Comparison of ENCODE assay signal across 22 cellular contexts in the genomic region with DNA sequence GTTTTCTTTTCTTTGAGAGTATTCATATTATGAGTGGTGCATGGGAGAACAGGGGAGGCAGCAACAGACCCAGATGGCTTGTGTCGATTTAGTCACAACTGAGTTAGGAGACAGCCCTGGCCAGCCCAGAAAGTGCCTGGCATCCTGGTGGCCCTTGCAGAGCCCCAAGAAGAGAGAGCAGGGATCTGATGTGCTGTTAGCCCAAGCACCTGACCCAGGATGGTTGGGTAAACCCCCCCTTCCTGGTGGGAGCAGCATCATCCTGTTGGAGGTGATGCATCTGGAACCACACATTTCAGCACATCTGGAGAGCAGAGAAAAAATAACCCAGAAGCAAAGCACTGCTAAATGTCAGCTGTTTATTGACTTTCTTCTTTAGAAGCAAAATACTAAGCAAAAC.
"Had no signal": no experiment of that assay in that cellular context is flagged by ENCODE, and none has a peak within 500 bp of the region (broad histone marks: within the 10 kb centered on the region; RNA-seq: fewer than 3 reads in every experiment).

No MANE protein-coding gene starts in this region.

- H2AFZ ChIP-seq: hepatocyte had no signal

- DNase-seq: dermis blood vessel endothelial cell; dorsolateral prefrontal cortex; effector CD8-positive, alpha-beta T cell; effector memory CD8-positive, alpha-beta T cell; endodermal cell; erythroblast; foreskin keratinocyte; heart left ventricle; hypothalamus; immature natural killer cell; left cardiac atrium; left lung; mammary epithelial cell; mesendoderm; midbrain had no signal

- H3K4me3 ChIP-seq: coronary artery, dorsolateral prefrontal cortex, gastroesophageal sphincter, heart left ventricle, hepatocyte, left lung, lung had no signal

- H3K4me2 ChIP-seq: hepatocyte had no signal

- H3K27ac Mint-ChIP-seq: effector memory CD8-positive, alpha-beta T cell; endodermal cell; immature natural killer cell; memory B cell had no signal

- H3K27ac ChIP-seq: coronary artery, epithelial cell of prostate, foreskin keratinocyte, gastroesophageal sphincter, heart left ventricle, hepatocyte, left lung had no signal

- H3K9me3 Mint-ChIP-seq: effector memory CD8-positive, alpha-beta T cell; endodermal cell; immature natural killer cell; memory B cell had no signal

- H3K4me1 ChIP-seq: foreskin keratinocyte, gastroesophageal sphincter, left lung had no signal

- H3K36me3 ChIP-seq: gastroesophageal sphincter, heart left ventricle, left lung had no signal

- ATAC-seq: effector memory CD8-positive, alpha-beta T cell; esophagus mucosa; foreskin keratinocyte; gastroesophageal sphincter; heart left ventricle; left cardiac atrium; left lung had no signal

- H3K27me3 ChIP-seq: dorsolateral prefrontal cortex, gastroesophageal sphincter, heart left ventricle, hepatocyte, left lung had no signal

- H3K36me3 Mint-ChIP-seq: immature natural killer cell, memory B cell had no signal

- H3K4me1 Mint-ChIP-seq: immature natural killer cell, memory B cell had no signal

- H3K9me3 ChIP-seq: gastroesophageal sphincter, heart left ventricle, left lung had no signal

- H3K4me3 Mint-ChIP-seq: effector memory CD8-positive, alpha-beta T cell; endodermal cell; immature natural killer cell; memory B cell had no signal
